ENCODE assay signal across 2 cellular contexts in genomic region chr16:28824548-28824973, GRCh38.
TF ChIP-seq lines count a peak whose summit lies in the region.

No MANE protein-coding gene starts in this region.

TF ChIP-seq in SK-N-SH, 30 proteins besides CTCF, POLR2A, EP300 and RAD21 (continued from another document):
- TF ChIP-seq MEF2A (IDR thresholded peaks at IDR 0.05; ENCODE audit: borderline replicate concordance, low read depth): no peak

TF ChIP-seq in SK-N-SH treated with all-trans-retinoic acid at 6 μM for 48 hours, 23 proteins besides CTCF, POLR2A, EP300 and RAD21 (continued from another document):
- TF ChIP-seq CSDC2 (CRISPR knock-in tag; IDR thresholded peaks at IDR 0.05): no peak
